12 cellular contexts compared by ENCODE assay signal in genomic region chr7:123769371-123769770, GRCh38. TPM values are rescaled to one million over a fixed set of nuclear protein-coding genes. Genes with fewer than 3 reads are reported as not detected.
DNase-seq lines count a peak whose midpoint lies in the region; ATAC-seq and TF ChIP-seq lines count a peak whose summit lies in the region.
"Had no signal": no experiment of that assay in that cellular context is flagged by ENCODE, and none has a peak within 500 bp of the region (broad histone marks: within the 10 kb centered on the region; RNA-seq: fewer than 3 reads in every experiment).

No MANE protein-coding gene starts in this region.

- H3K36me3 Mint-ChIP-seq in natural killer cell treated with Interleukin-12 subunit alpha and Interleukin-12 subunit beta and Interleukin-15 and Interleukin-18, amount 100 ng/mL, for 72 hours = peaks cover 4% of the 10 kb centered on the region
- H3K36me3 Mint-ChIP-seq in natural killer cell = no peaks in the 10 kb centered on the region

- no peak for ATAC-seq in natural killer cell treated with Interleukin-12 subunit alpha and Interleukin-12 subunit beta and Interleukin-15 and Interleukin-18, amount 100 ng/mL, for 72 hours
- ATAC-seq in natural killer cell (no peak), left cardiac atrium (peak; percentile 95 to 98), HG03135 (IDR thresholded peaks at IDR 0.05; ENCODE audit: unreplicated experiment) (no peak)

- DNase-seq in natural killer cell treated with Interleukin-12 subunit alpha and Interleukin-12 subunit beta and Interleukin-15 and Interleukin-18, amount 100 ng/mL, for 72 hours (ENCODE audit: low spot score) = no peak
- DNase-seq in natural killer cell = no peak
- peak; percentile 27 for DNase-seq in T1000 (lab: John Stamatoyannopoulos, UW)
- peak; percentile 39 for DNase-seq in left cardiac atrium
- no peak for DNase-seq in activated naive CD4-positive, alpha-beta T cell (lab: John Stamatoyannopoulos, UW)
- no peak for DNase-seq in OCI-M1 (lab: John Stamatoyannopoulos, UW)
- no peak for DNase-seq in Peyer's patch
- DNase-seq: activated T-cell treated with anti-CD3 and anti-CD28 coated beads, Interleukin-2, amount 50 U/mL, for 1 hour; BE2C; NCI-H1105; T-helper 1 cell had no signal

- no peak for TF ChIP-seq CTCF in natural killer cell (IDR thresholded peaks at IDR 0.05)
- no peak for TF ChIP-seq CTCF in Peyer's patch (IDR thresholded peaks at IDR 0.05)

- no peaks in the 10 kb centered on the region for H3K36me3 ChIP-seq in Peyer's patch
- H3K36me3 ChIP-seq: BE2C had no signal

- TF ChIP-seq POLR2A in Peyer's patch (IDR thresholded peaks at IDR 0.05) = no peak

- H3K27ac Mint-ChIP-seq in natural killer cell treated with Interleukin-12 subunit alpha and Interleukin-12 subunit beta and Interleukin-15 and Interleukin-18, amount 100 ng/mL, for 72 hours = no peak overlapping the region
- no peak overlapping the region for H3K27ac Mint-ChIP-seq in natural killer cell

- peak overlapping the region; percentile 52 for H3K4me3 Mint-ChIP-seq in natural killer cell treated with Interleukin-12 subunit alpha and Interleukin-12 subunit beta and Interleukin-15 and Interleukin-18, amount 100 ng/mL, for 72 hours
- no peak overlapping the region for H3K4me3 Mint-ChIP-seq in natural killer cell

- peaks cover 20 to 26% of the 10 kb centered on the region in 2 donors for H3K27me3 Mint-ChIP-seq in natural killer cell treated with Interleukin-12 subunit alpha and Interleukin-12 subunit beta and Interleukin-15 and Interleukin-18, amount 100 ng/mL, for 72 hours
- peaks cover 16 to 30% of the 10 kb centered on the region in 2 donors for H3K27me3 Mint-ChIP-seq in natural killer cell (ENCODE audit: low read depth in 2 of 2)

- H3K9me3 Mint-ChIP-seq in natural killer cell treated with Interleukin-12 subunit alpha and Interleukin-12 subunit beta and Interleukin-15 and Interleukin-18, amount 100 ng/mL, for 72 hours = no peaks in the 10 kb centered on the region
- no peaks in the 10 kb centered on the region for H3K9me3 Mint-ChIP-seq in natural killer cell

- H3K4me1 ChIP-seq in Peyer's patch = no peaks in the 10 kb centered on the region
- H3K4me1 ChIP-seq: BE2C had no signal

- H3K9me3 ChIP-seq in Peyer's patch = no peaks in the 10 kb centered on the region
- H3K9me3 ChIP-seq: BE2C had no signal

- intact Hi-C loops in natural killer cell (cut with micrococcal nuclease) (no loop called here), left cardiac atrium (cut with DNase I) (no loop called here)

- no peak overlapping the region for H3K4me3 ChIP-seq in Peyer's patch

- H3K27me3 ChIP-seq in Peyer's patch = no peaks in the 10 kb centered on the region
- H3K27me3 ChIP-seq: BE2C had no signal

- peaks cover 2 to 14% of the 10 kb centered on the region in 2 donors for H3K4me1 Mint-ChIP-seq in natural killer cell treated with Interleukin-12 subunit alpha and Interleukin-12 subunit beta and Interleukin-15 and Interleukin-18, amount 100 ng/mL, for 72 hours (ENCODE audit: low read depth in 2 of 2)
- no peaks in the 10 kb centered on the region for H3K4me1 Mint-ChIP-seq in natural killer cell

- H3K27ac ChIP-seq in Peyer's patch = no peak overlapping the region

RNA-seq across cellular contexts. Expression of gene WASL, which starts 20.6 kb away (rescaled TPM):
- total RNA-seq in natural killer cell treated with Interleukin-12 subunit alpha and Interleukin-12 subunit beta and Interleukin-15 and Interleukin-18, amount 100 ng/mL, for 72 hours = 10 to 100 TPM in 1 of 2 donors, 1 to 10 TPM in 1; 6.3 to 10.6 TPM
- 10 to 100 TPM in 2 of 3 donors, 1 to 10 TPM in 1; 9.6 to 12.1 (median 10.6) TPM for total RNA-seq in natural killer cell
- 10 to 100 TPM; 25.1 to 26.8 TPM for total RNA-seq in left cardiac atrium
- 10 to 100 TPM; 33.8 to 60.2 (median 51.5) TPM for total RNA-seq in Peyer's patch

Comparison
In these comparisons a context has a peak if more than half of its experiments do, and no peak if none do; other contexts are left out.
1. ATAC-seq: peak in left cardiac atrium (2 of 2); none in natural killer cell treated with Interleukin-12 subunit alpha and Interleukin-12 subunit beta and Interleukin-15 and Interleukin-18, amount 100 ng/mL, for 72 hours (0 of 2), natural killer cell (0 of 3) and HG03135 (single experiment).
2. DNase-seq: peak in T1000 (single experiment) and left cardiac atrium (single experiment); none in natural killer cell treated with Interleukin-12 subunit alpha and Interleukin-12 subunit beta and Interleukin-15 and Interleukin-18, amount 100 ng/mL, for 72 hours (single experiment), natural killer cell (single experiment), activated naive CD4-positive, alpha-beta T cell (0 of 4), OCI-M1 (single experiment) and Peyer's patch (0 of 3).